In the genomic region with DNA sequence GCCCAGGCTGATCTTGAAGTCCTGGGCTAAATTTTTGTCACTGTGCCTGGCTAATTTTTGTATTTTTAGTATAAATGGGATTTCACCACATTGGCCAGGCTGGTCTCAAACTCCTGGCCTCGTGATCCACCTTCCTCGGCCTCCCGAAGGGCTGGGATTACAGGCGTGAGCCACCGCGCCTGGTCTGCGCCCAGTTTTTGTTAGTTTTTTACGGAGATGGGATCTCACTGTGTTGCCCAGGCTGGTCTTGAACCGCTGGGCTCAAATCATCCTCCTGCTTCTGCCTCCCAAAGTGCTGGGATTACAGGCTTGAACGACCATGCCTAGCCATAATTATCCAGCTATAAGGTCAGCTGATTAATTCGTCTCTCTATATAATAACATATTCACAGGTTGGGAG, we compare ENCODE assay signal across 16 cellular contexts. TPM values are rescaled to one million over a fixed set of nuclear protein-coding genes. Genes with fewer than 3 reads are reported as not detected.
DNase-seq lines count a peak whose midpoint lies in the region; ATAC-seq and TF ChIP-seq lines count a peak whose summit lies in the region.
"Had no signal": no experiment of that assay in that cellular context is flagged by ENCODE, and none has a peak within 500 bp of the region (broad histone marks: within the 10 kb centered on the region; RNA-seq: fewer than 3 reads in every experiment).

No MANE protein-coding gene starts in this region.

- peaks cover 21% of the 10 kb centered on the region for H3K4me1 Mint-ChIP-seq in activated CD8-positive, alpha-beta T cell treated with anti-CD3 and anti-CD28 coated beads for 36 hours (ENCODE audit: low read depth)

- no peaks in the 10 kb centered on the region for H3K27me3 ChIP-seq in heart left ventricle
- no peaks in the 10 kb centered on the region for H3K27me3 ChIP-seq in lower lobe of right lung (ENCODE audit: low read depth)
- H3K27me3 ChIP-seq in thyroid gland = no peaks in the 10 kb centered on the region
- no peaks in the 10 kb centered on the region for H3K27me3 ChIP-seq in colonic mucosa
- H3K27me3 ChIP-seq: breast epithelium, upper lobe of left lung had no signal

- H3K27ac ChIP-seq in heart left ventricle (peak overlapping the region in 1 of 12 donors; percentile 97), lower lobe of right lung (peak overlapping the region; percentile 98), thyroid gland (peak overlapping the region in 2 of 3 donors; percentile 50 to 92), colonic mucosa (no peak overlapping the region)
- H3K27ac ChIP-seq: breast epithelium had no signal

- peaks cover 0 to 48% (median 18%) of the 10 kb centered on the region in 12 donors for H3K4me1 ChIP-seq in heart left ventricle
- peaks cover 26% of the 10 kb centered on the region for H3K4me1 ChIP-seq in lower lobe of right lung
- H3K4me1 ChIP-seq in thyroid gland = peaks cover 14 to 39% of the 10 kb centered on the region in 2 donors
- peaks cover 10% of the 10 kb centered on the region for H3K4me1 ChIP-seq in colonic mucosa

- POLR2A ChIA-PET in activated CD8-positive, alpha-beta T cell treated with anti-CD3 and anti-CD28 coated beads for 36 hours (lab: Charles Lee) = interaction anchor here (1.0 to 3.3 kb wide), 2 partner anchors 19 to 276 kb away, joined by 3 to 26 read pairs; partner anchors contain the start of gene ATP6V0C

- H3K36me3 Mint-ChIP-seq in activated CD8-positive, alpha-beta T cell treated with anti-CD3 and anti-CD28 coated beads for 36 hours (ENCODE audit: low read depth) = peaks cover 2% of the 10 kb centered on the region

- H3K9ac ChIP-seq in colonic mucosa (ENCODE audit: low read depth in 2 of 2, low read length in 2 of 2) = no peak overlapping the region

- H3K9me3 ChIP-seq in heart left ventricle (no peaks in the 10 kb centered on the region), lower lobe of right lung (no peaks in the 10 kb centered on the region), thyroid gland (no peaks in the 10 kb centered on the region), colonic mucosa (no peaks in the 10 kb centered on the region)
- H3K9me3 ChIP-seq: breast epithelium, upper lobe of left lung had no signal

- H3K4me3 ChIP-seq in heart left ventricle = no peak overlapping the region
- no peak overlapping the region for H3K4me3 ChIP-seq in lower lobe of right lung
- no peak overlapping the region for H3K4me3 ChIP-seq in thyroid gland (replicated peaks in 1 of 3)
- no peak overlapping the region for H3K4me3 ChIP-seq in colonic mucosa
- H3K4me3 ChIP-seq: breast epithelium, GM12878 had no signal

- peak overlapping the region; percentile 31 for H3K4me3 Mint-ChIP-seq in activated CD8-positive, alpha-beta T cell treated with anti-CD3 and anti-CD28 coated beads for 36 hours

- intact Hi-C loops in Right ventricle myocardium inferior (cut with DNase I) (no loop called here), heart left ventricle (cut with DNase I) (no loop called here), lower lobe of right lung (cut with DNase I) (no loop called here), thyroid gland (cut with DNase I) (no loop called here), colonic mucosa (cut with DNase I) (no loop called here)
- intact Hi-C loops in activated CD8-positive, alpha-beta T cell treated with anti-CD3 and anti-CD28 coated beads for 36 hours (cut with micrococcal nuclease) = loop anchor here (10.0 kb wide), 1 partner anchor 51 kb away; no protein-coding TSS in a partner anchor

- no peak for TF ChIP-seq POLR2A in heart left ventricle (IDR thresholded peaks at IDR 0.05)
- TF ChIP-seq POLR2A in thyroid gland (IDR thresholded peaks at IDR 0.05) = no peak

- H3K27ac Mint-ChIP-seq in activated CD8-positive, alpha-beta T cell treated with anti-CD3 and anti-CD28 coated beads for 36 hours = peak overlapping the region; percentile 52

- TF ChIP-seq CTCF in heart left ventricle (IDR thresholded peaks at IDR 0.05) (no peak), lower lobe of right lung (IDR thresholded peaks at IDR 0.05) (no peak), thyroid gland (IDR thresholded peaks at IDR 0.05) (no peak), colonic mucosa (IDR thresholded peaks at IDR 0.05) (no peak)
- TF ChIP-seq CTCF in activated CD8-positive, alpha-beta T cell treated with anti-CD3 and anti-CD28 coated beads for 36 hours (IDR thresholded peaks at IDR 0.05) = no peak

- DNase-seq in Right ventricle myocardium inferior (ENCODE audit: missing footprints) (peak; percentile 15), heart left ventricle (no peak), lower lobe of right lung (no peak), thyroid gland (no peak), colonic mucosa (no peak), DMS53 treated with DMSO at 0.1 percent for 48 hours (lab: John Stamatoyannopoulos, UW; ENCODE audit: unreplicated experiment) (no peak)
- no peak for DNase-seq in activated CD8-positive, alpha-beta T cell treated with anti-CD3 and anti-CD28 coated beads for 36 hours
- DNase-seq: AML-193; EL; midbrain; NCI-H2171; stimulated activated CD4-positive, alpha-beta T cell treated with anti-CD3 and anti-CD28 coated beads, Interleukin-15, amount 100 ng/mL, for 24 hours had no signal

- no peaks in the 10 kb centered on the region for H3K9me3 Mint-ChIP-seq in activated CD8-positive, alpha-beta T cell treated with anti-CD3 and anti-CD28 coated beads for 36 hours

- WGBS in heart left ventricle, 4 donors = 81 to 90% (median 89%) methylated on average over 11 of the region's 11 CpGs
- 89 to 92% methylated on average over 11 of the region's 11 CpGs for WGBS in thyroid gland, 2 donors

- CTCF ChIA-PET in activated CD8-positive, alpha-beta T cell treated with anti-CD3 and anti-CD28 coated beads for 36 hours (lab: Charles Lee) = no interaction called here

- peaks cover 0 to 15% (median 8%) of the 10 kb centered on the region in 9 donors for H3K36me3 ChIP-seq in heart left ventricle
- H3K36me3 ChIP-seq in lower lobe of right lung = peaks cover 14% of the 10 kb centered on the region
- no peaks in the 10 kb centered on the region for H3K36me3 ChIP-seq in thyroid gland
- no peaks in the 10 kb centered on the region for H3K36me3 ChIP-seq in colonic mucosa
- H3K36me3 ChIP-seq: breast epithelium had no signal

- no peak for ATAC-seq in Right ventricle myocardium inferior
- ATAC-seq in heart left ventricle = no peak
- ATAC-seq in activated CD8-positive, alpha-beta T cell treated with anti-CD3 and anti-CD28 coated beads for 36 hours = no peak
- no peak for ATAC-seq in lower lobe of right lung
- ATAC-seq in GM21367 (IDR thresholded peaks at IDR 0.05; ENCODE audit: unreplicated experiment) = no peak
- ATAC-seq: GM12878 had no signal

- no peaks in the 10 kb centered on the region for H3K27me3 Mint-ChIP-seq in activated CD8-positive, alpha-beta T cell treated with anti-CD3 and anti-CD28 coated beads for 36 hours

RNA-seq across cellular contexts. Expression of gene CEMP1, which starts 2.7 kb away (rescaled TPM):
- total RNA-seq in Right ventricle myocardium inferior (not detected), heart left ventricle (under 1 TPM in 1 of 9 donors, not detected in 8; 0.18 TPM), lower lobe of right lung (1.4 TPM), thyroid gland (1 to 10 TPM; 3.6 to 7.8 (median 3.6) TPM), colonic mucosa (under 1 TPM; 0.53 to 0.54 TPM)
- polyA plus RNA-seq in heart left ventricle = under 1 TPM; 0.04 to 0.27 TPM
- total RNA-seq in activated CD8-positive, alpha-beta T cell treated with anti-CD3 and anti-CD28 coated beads for 36 hours = not detected

RNA-seq across cellular contexts. Expression of gene PDPK1, which starts 3.9 kb away (rescaled TPM):
- total RNA-seq in Right ventricle myocardium inferior (47.1 TPM), heart left ventricle (10 to 100 TPM; 29.1 to 54.1 (median 40.4) TPM), lower lobe of right lung (74.4 TPM), thyroid gland (10 to 100 TPM; 33.3 to 89.0 (median 39.5) TPM), colonic mucosa (10 to 100 TPM; 60.4 to 71.5 TPM)
- 10 to 100 TPM; 12.3 to 32.3 TPM for polyA plus RNA-seq in heart left ventricle
- total RNA-seq in activated CD8-positive, alpha-beta T cell treated with anti-CD3 and anti-CD28 coated beads for 36 hours = 10 to 100 TPM; 32.4 to 33.9 TPM

RNA-seq across cellular contexts. Expression of gene AMDHD2, which starts 13.7 kb away (rescaled TPM):
- total RNA-seq in Right ventricle myocardium inferior (16.2 TPM), heart left ventricle (10 to 100 TPM in 5 of 9 donors, 1 to 10 TPM in 4; 8.9 to 34.0 (median 11.8) TPM), lower lobe of right lung (53.4 TPM), thyroid gland (10 to 100 TPM; 32.6 to 43.5 (median 37.9) TPM), colonic mucosa (10 to 100 TPM; 19.4 to 31.6 TPM)
- polyA plus RNA-seq in heart left ventricle = 10 to 100 TPM in 1 of 2 donors, 1 to 10 TPM in 1; 9.4 to 13.2 TPM
- 10 to 100 TPM; 28.2 to 29.0 TPM for total RNA-seq in activated CD8-positive, alpha-beta T cell treated with anti-CD3 and anti-CD28 coated beads for 36 hours

RNA-seq across cellular contexts. Expression of gene ATP6V0C, which starts 20.2 kb away (rescaled TPM):
- 137 TPM for total RNA-seq in Right ventricle myocardium inferior
- total RNA-seq in heart left ventricle = 100 to 1,000 TPM in 7 of 9 donors, 10 to 100 TPM in 2; 61.6 to 209 (median 129) TPM
- polyA plus RNA-seq in heart left ventricle = 100 to 1,000 TPM; 132 to 232 TPM
- 10 to 100 TPM; 85.9 to 88.6 TPM for total RNA-seq in activated CD8-positive, alpha-beta T cell treated with anti-CD3 and anti-CD28 coated beads for 36 hours
- 313 TPM for total RNA-seq in lower lobe of right lung
- 10 to 100 TPM; 33.1 to 62.1 (median 36.3) TPM for total RNA-seq in thyroid gland
- total RNA-seq in colonic mucosa = 100 to 1,000 TPM; 240 to 336 TPM

RNA-seq across cellular contexts. Expression of gene TBC1D24, which starts 59.0 kb away (rescaled TPM):
- total RNA-seq in Right ventricle myocardium inferior = 14.8 TPM
- total RNA-seq in heart left ventricle = 10 to 100 TPM in 8 of 9 donors, 1 to 10 TPM in 1; 8.9 to 19.2 (median 11.9) TPM
- 1 to 10 TPM; 4.0 to 6.7 TPM for polyA plus RNA-seq in heart left ventricle
- 10 to 100 TPM; 16.6 to 16.7 TPM for total RNA-seq in activated CD8-positive, alpha-beta T cell treated with anti-CD3 and anti-CD28 coated beads for 36 hours
- 40.2 TPM for total RNA-seq in lower lobe of right lung
- 10 to 100 TPM; 15.9 to 32.3 (median 21.8) TPM for total RNA-seq in thyroid gland
- 10 to 100 TPM in 1 of 2 donors, 1 to 10 TPM in 1; 8.4 to 15.8 TPM for total RNA-seq in colonic mucosa
